In genomic region chr18:80108739-80109675, GRCh38 we compare ENCODE assay signal across 8 cellular contexts. TPM values are rescaled to one million over a fixed set of nuclear protein-coding genes. Genes with fewer than 3 reads are reported as not detected.
A peak's percentile ranks its signal among the peaks of the same experiment; 100 is the strongest.
DNase-seq lines count a peak whose midpoint lies in the region; ATAC-seq and TF ChIP-seq lines count a peak whose summit lies in the region.

TSS of gene ADNP2 (plus strand) at chr18:80109262. CDS start at chr18:80117543, 8,281 bp downstream.

- peak within 1 kb of the TSS; percentile 99 for H3K27ac ChIP-seq in ascending aorta
- H3K27ac ChIP-seq in hepatocyte: peak within 1 kb of the TSS; percentile 91

- H3K4me3 ChIP-seq in ascending aorta (peak within 1 kb of the TSS; percentile 76 to 85), hepatocyte (peak within 1 kb of the TSS; percentile 86)

- peaks cover 40% of the 10 kb centered on the region for H3K79me2 ChIP-seq in hepatocyte

- H3K36me3 ChIP-seq in ascending aorta: no peaks in the 10 kb centered on the region
- H3K36me3 ChIP-seq in hepatocyte (replicated peaks; ENCODE audit: insufficient read depth, low read depth): no peaks in the 10 kb centered on the region

- H3K9me3 ChIP-seq in ascending aorta (no peaks in the 10 kb centered on the region), hepatocyte (ENCODE audit: low read depth) (no peaks in the 10 kb centered on the region)

- 15% methylated on average over 15 of the region's 76 CpGs for WGBS in hepatocyte (ENCODE audit: low lambda C conversion rate, missing lambda C conversion rate)

- peaks cover 37% of the 10 kb centered on the region for H4K20me1 ChIP-seq in hepatocyte (ENCODE audit: insufficient read depth, poor library complexity, severe bottlenecking)

- H3K27me3 ChIP-seq in ascending aorta: no peaks in the 10 kb centered on the region
- H3K27me3 ChIP-seq in hepatocyte: no peaks in the 10 kb centered on the region

- TF ChIP-seq CTCF in ascending aorta (IDR thresholded peaks at IDR 0.05) (no peak), hepatocyte (IDR thresholded peaks at IDR 0.05; ENCODE audit: poor library complexity) (no peak)

- H2AFZ ChIP-seq in hepatocyte: peak within 1 kb of the TSS; percentile 41

- DNase-seq in NCI-H1694 treated with DMSO at 0.1 percent for 48 hours (lab: John Stamatoyannopoulos, UW): peak; percentile 64
- peak; percentile 81 to 96 for DNase-seq in ascending aorta (ENCODE audit: low spot score in 2 of 2)
- DNase-seq in hepatocyte (ENCODE audit: low spot score): peak; percentile 96
- peak; percentile 92 for DNase-seq in renal cortical epithelial cell (ENCODE audit: low read depth)
- no peak for DNase-seq in cortex of kidney (lab: John Stamatoyannopoulos, UW)

- no peaks in the 10 kb centered on the region for H3K9me2 ChIP-seq in hepatocyte (replicated peaks; ENCODE audit: insufficient read depth)

- H3K4me2 ChIP-seq in hepatocyte: peak within 1 kb of the TSS; percentile 90

- ATAC-seq in HG02870 (IDR thresholded peaks at IDR 0.05; ENCODE audit: unreplicated experiment): peak; percentile 67

- intact Hi-C loops in T-helper 2 cell treated with Interferon-gamma antibody and Interleukin-4, amounts not matched to agents 100 ng/mL and 5 ng/mL, for 36 hours (cut with micrococcal nuclease): loop anchor here (1.0 to 2.0 kb wide), 3 partner anchors 38 to 121 kb away; partner anchors contain the start of genes RBFA and TXNL4A
- intact Hi-C loops in ascending aorta (cut with DNase I): loop anchor here (1.0 to 10.0 kb wide), 5 partner anchors 38 to 714 kb away; partner anchors contain the start of genes CTDP1, NFATC1, RBFA and SLC66A2

- H3K4me1 ChIP-seq in ascending aorta: peaks cover 0 to 11% of the 10 kb centered on the region in 2 donors
- H3K4me1 ChIP-seq in hepatocyte (ENCODE audit: insufficient read depth): peaks cover 13% of the 10 kb centered on the region

- TF ChIP-seq POLR2A in GM15510 (IDR thresholded peaks at IDR 0.05; ENCODE audit: borderline replicate concordance, extremely low read depth, insufficient read length): peak; percentile 53

RNA-seq across cellular contexts. Expression of gene ADNP2, which starts in this region (rescaled TPM):
- 27.1 and 28.6 TPM in 2 replicates for total RNA-seq in T-helper 2 cell treated with Interferon-gamma antibody and Interleukin-4, amounts not matched to agents 100 ng/mL and 5 ng/mL, for 36 hours
- total RNA-seq in ascending aorta: 6.8 TPM
- total RNA-seq in hepatocyte: 17.7 and 19.8 TPM in 2 replicates
- polyA plus RNA-seq in hepatocyte: 5.3 and 7.6 TPM in 2 replicates
- total RNA-seq in renal cortical epithelial cell: 22.4 and 22.9 TPM in 2 replicates
